ENCODE assay signal across 9 cellular contexts in genomic region chr15:77507151-77507847, GRCh38.
DNase-seq lines count a peak whose midpoint lies in the region; ATAC-seq, FAIRE-seq and TF ChIP-seq lines count a peak whose summit lies in the region.
"Had no signal": no experiment of that assay in that cellular context is flagged by ENCODE, and none has a peak within 500 bp of the region (broad histone marks: within the 10 kb centered on the region; RNA-seq: fewer than 3 reads in every experiment).

No MANE protein-coding gene starts in this region.

- H2AFZ ChIP-seq in Karpas-422 (ENCODE audit: low read length) (no peak overlapping the region), HepG2 (ENCODE audit: low read length) (no peak overlapping the region)

- H4K20me1 ChIP-seq in Karpas-422 (ENCODE audit: insufficient read depth, low read depth, low read length) (no peaks in the 10 kb centered on the region), HepG2 (ENCODE audit: insufficient read depth, low read length) (no peaks in the 10 kb centered on the region)

- no peak for TF ChIP-seq RAD21 in HepG2 (CRISPR knock-in tag; IDR thresholded peaks at IDR 0.05)

- H3K27ac ChIP-seq in Karpas-422 (ENCODE audit: low read length) (no peak overlapping the region), brain microvascular endothelial cell (peak overlapping the region; percentile 57), HepG2 (ENCODE audit: extremely low read length, insufficient read depth, low read length) (peak overlapping the region; percentile 10)

- no peak for TF ChIP-seq EP300 in HepG2 (IDR thresholded peaks at IDR 0.05; ENCODE audit: low read depth in 2 of 2, low read length in 2 of 2)
- no peak for TF ChIP-seq EP300 in HepG2 (CRISPR knock-in tag; IDR thresholded peaks at IDR 0.05; ENCODE audit: borderline replicate concordance)

- H3K4me2 ChIP-seq in Karpas-422 (ENCODE audit: low read depth, low read length, poor library complexity, severe bottlenecking) (peak overlapping the region; percentile 26), HepG2 (ENCODE audit: low read depth, low read length) (peak overlapping the region; percentile 87)

- CTCF ChIA-PET in HepG2 (lab: Yijun Ruan, JAX; ENCODE audit: low intra/inter-chr PET ratio, low total read pairs), result no interaction called here

- H3K9me3 ChIP-seq in Karpas-422 (ENCODE audit: low read length) (no peaks in the 10 kb centered on the region), HepG2 (ENCODE audit: low read length) (no peaks in the 10 kb centered on the region), HAP-1 (no peaks in the 10 kb centered on the region)

- in situ Hi-C loops in brain microvascular endothelial cell (cut with HindIII; ENCODE audit: low pct_ligation_motif_present, low sequenced_read_pairs), result no loop called here
- in situ Hi-C loops in HepG2 (cut with HindIII; ENCODE audit: extremely low pct_ligation_motif_present, low pct_unique_long_range_greater_than_20kb), result no loop called here
- in situ Hi-C loops in HAP-1 (cut with MboI; ENCODE audit: low sequenced_read_pairs), result no loop called here

- peak; percentile 43 for ATAC-seq in HepG2
- ATAC-seq in HG03159 (IDR thresholded peaks at IDR 0.05; ENCODE audit: unreplicated experiment), result no peak
- ATAC-seq in HG03565 (IDR thresholded peaks at IDR 0.05; ENCODE audit: unreplicated experiment), result no peak

- no peaks in the 10 kb centered on the region for H3K9me2 ChIP-seq in Karpas-422 (replicated peaks; ENCODE audit: insufficient read depth, low read length)

- intact Hi-C loops in HepG2 (cut with micrococcal nuclease; ENCODE audit: unreplicated experiment), result no loop called here

- DNase-seq in Karpas-422 (no peak), brain microvascular endothelial cell (no peak), HepG2 (ENCODE audit: low spot score) (no peak), stromal cell of bone marrow (ENCODE audit: low read depth) (peak; percentile 75), HuH-7 (ENCODE audit: low spot score) (no peak), HAP-1 (ENCODE audit: low spot score in 2 of 2) (no peak)

- no peak overlapping the region for H3K4me3 ChIP-seq in Karpas-422 (ENCODE audit: low read length)
- no peak overlapping the region for H3K4me3 ChIP-seq in brain microvascular endothelial cell (ENCODE audit: low read depth, low read length)
- H3K4me3 ChIP-seq in HepG2 (replicated peaks in 1 of 3; ENCODE audit: insufficient read depth in 1 of 3, low read depth in 2 of 3, low read length in 3 of 3), result peak overlapping the region; percentile 8 to 62 (median 39)
- H3K4me3 ChIP-seq in HAP-1, result no peak overlapping the region
- H3K4me3 ChIP-seq: GM12878 had no signal

- H3K27me3 ChIP-seq in Karpas-422 (ENCODE audit: low read length) (no peaks in the 10 kb centered on the region), brain microvascular endothelial cell (replicated peaks) (no peaks in the 10 kb centered on the region), HepG2 (ENCODE audit: control insufficient read depth in 1 of 2, insufficient read depth in 2 of 2, low read length in 2 of 2) (no peaks in the 10 kb centered on the region), HAP-1 (ENCODE audit: low read depth) (no peaks in the 10 kb centered on the region)

- BruUV-seq in HepG2 (replicated peaks; lab: Mats Ljungman, UMichigan), result no TSS peak

- no peaks in the 10 kb centered on the region for H3K79me2 ChIP-seq in Karpas-422 (ENCODE audit: low read length)
- no peaks in the 10 kb centered on the region for H3K79me2 ChIP-seq in HepG2 (ENCODE audit: insufficient read depth, low read length)

- H3K9ac ChIP-seq in Karpas-422 (ENCODE audit: low read length), result no peak overlapping the region; the same call in 1 of the 2 replicates
- no peak overlapping the region; the same call in 1 of the 2 replicates for H3K9ac ChIP-seq in HepG2 (ENCODE audit: insufficient read depth, low read depth, low read length)

- FAIRE-seq in HepG2 (lab: Jason Lieb, UNC), result no peak
- FAIRE-seq: GM12878 had no signal

- POLR2A ChIA-PET in HepG2 (lab: Yijun Ruan, JAX), result interaction anchor here (0.6 to 2.9 kb wide), 5 partner anchors 10 to 665 kb away, joined by 3 to 19 read pairs (median 4); no protein-coding TSS in a partner anchor

- TF ChIP-seq CTCF in brain microvascular endothelial cell (IDR thresholded peaks at IDR 0.05; ENCODE audit: low read depth, low read length, missing control alignments) (no peak), HepG2 (CRISPR knock-in tag; IDR thresholded peaks at IDR 0.05) (no peak)

- H3K4me1 ChIP-seq in Karpas-422 (ENCODE audit: low read length), result peaks cover 62% of the 10 kb centered on the region
- H3K4me1 ChIP-seq in HepG2 (ENCODE audit: insufficient read depth, low read length), result peaks cover 85% of the 10 kb centered on the region
- 0 out of 2 replicates have a peak, but pooled peaks cover 5% of the 10 kb centered on the region for H3K4me1 ChIP-seq in HAP-1

- no peaks in the 10 kb centered on the region for H3K36me3 ChIP-seq in Karpas-422 (ENCODE audit: insufficient read depth, low read length)
- no peaks in the 10 kb centered on the region for H3K36me3 ChIP-seq in brain microvascular endothelial cell (replicated peaks)
- H3K36me3 ChIP-seq in HepG2 (replicated peaks in 1 of 2; ENCODE audit: control insufficient read depth in 1 of 2, insufficient read depth in 2 of 2, low read length in 2 of 2), result no peaks in the 10 kb centered on the region
- H3K36me3 ChIP-seq in HAP-1 (replicated peaks), result no peaks in the 10 kb centered on the region

- 47% methylated on average over 8 of the region's 8 CpGs for WGBS in HepG2 (ENCODE audit: low lambda C conversion rate)

- no peak for TF ChIP-seq POLR2A in HepG2 (IDR thresholded peaks at IDR 0.05; ENCODE audit: insufficient read depth in 1 of 2, low read depth in 2 of 2, low read length in 2 of 2)

TF ChIP-seq in HepG2, 621 proteins besides CTCF, POLR2A, EP300 and RAD21:
- TF ChIP-seq NCOA2 (CRISPR knock-in tag; IDR thresholded peaks at IDR 0.05), result no peak
- TF ChIP-seq ELF4 (CRISPR knock-in tag; IDR thresholded peaks at IDR 0.05; ENCODE audit: borderline replicate concordance), result no peak
- no peak for TF ChIP-seq KLF16 (CRISPR knock-in tag; IDR thresholded peaks at IDR 0.05)
- TF ChIP-seq ZNF441 (CRISPR knock-in tag; IDR thresholded peaks at IDR 0.05; ENCODE audit: borderline replicate concordance), result no peak
- TF ChIP-seq ZNF317 (CRISPR knock-in tag; IDR thresholded peaks at IDR 0.05), result peak; percentile 70
- TF ChIP-seq SRSF9 (IDR thresholded peaks at IDR 0.05; ENCODE audit: borderline replicate concordance, insufficient read depth, low read depth, low read length, poor library complexity, severe bottlenecking), result no peak
- no peak for TF ChIP-seq TRIM24 (CRISPR knock-in tag; IDR thresholded peaks at IDR 0.05)
- no peak for TF ChIP-seq HOMEZ (CRISPR knock-in tag; IDR thresholded peaks at IDR 0.05; ENCODE audit: low read depth)
- TF ChIP-seq MTA3 (CRISPR knock-in tag; IDR thresholded peaks at IDR 0.05), result no peak
- 0 out of 2 replicates have a peak, but pooled peaks have one; percentile 12 for TF ChIP-seq TFAP4 (IDR thresholded peaks at IDR 0.05; ENCODE audit: borderline replicate concordance, low read depth)
- TF ChIP-seq ZNF737 (CRISPR knock-in tag; IDR thresholded peaks at IDR 0.05; ENCODE audit: borderline replicate concordance), result no peak
- no peak for TF ChIP-seq SOX6 (IDR thresholded peaks at IDR 0.05)
- no peak for TF ChIP-seq SOX6 (CRISPR knock-in tag; IDR thresholded peaks at IDR 0.05)
- TF ChIP-seq STAT5B (CRISPR knock-in tag; IDR thresholded peaks at IDR 0.05), result no peak
- no peak for TF ChIP-seq ZNF30 (CRISPR knock-in tag; IDR thresholded peaks at IDR 0.05)
- TF ChIP-seq ZNF768 (CRISPR knock-in tag; IDR thresholded peaks at IDR 0.05), result 0 out of 2 replicates have a peak, but pooled peaks have one; percentile 12
- TF ChIP-seq ZNF232 (CRISPR knock-in tag; IDR thresholded peaks at IDR 0.05; ENCODE audit: borderline replicate concordance), result no peak

Comparison
In these comparisons a context has a peak if more than half of its experiments do, and no peak if none do; other contexts are left out.
1. H3K4me3 ChIP-seq: peak in HepG2 (3 of 3); none in Karpas-422 (single experiment), brain microvascular endothelial cell (single experiment) and HAP-1 (single experiment).